ENCODE assay signal across 24 cellular contexts in the genomic region with DNA sequence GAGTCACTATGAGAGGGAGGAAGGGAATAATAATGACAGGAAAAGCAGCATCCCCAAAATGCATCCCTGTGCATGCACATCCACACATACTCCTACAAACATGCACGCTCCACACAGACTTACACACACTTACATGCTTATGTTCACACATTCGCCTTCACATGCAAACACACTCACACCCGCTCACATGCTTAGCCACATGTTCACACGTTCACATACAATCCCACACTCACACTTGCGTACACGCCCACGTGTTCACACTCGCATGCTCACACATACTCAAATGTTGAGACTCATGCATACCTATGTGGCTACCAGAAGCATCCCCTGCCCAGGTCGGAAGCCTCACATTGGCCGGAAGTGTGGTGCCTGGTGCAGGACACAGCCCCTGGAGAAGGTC.
"Had no signal": no experiment of that assay in that cellular context is flagged by ENCODE, and none has a peak within 500 bp of the region (broad histone marks: within the 10 kb centered on the region; RNA-seq: fewer than 3 reads in every experiment).

No MANE protein-coding gene starts in this region.

- H3K27me3 ChIP-seq: colonic mucosa had no signal

- DNase-seq: colonic mucosa; cortex of kidney; effector CD8-positive, alpha-beta T cell; effector memory CD8-positive, alpha-beta T cell; endodermal cell; erythroblast; esophagus squamous epithelium; foreskin fibroblast; foreskin melanocyte; gastrocnemius medialis; glutamatergic neuron; head of caudate nucleus; heart right ventricle; hippocampal formation; left cardiac atrium; left lung; left ventricle myocardium superior; lower lobe of right lung; mesenchymal stem cell; mucosa of descending colon had no signal

- H3K4me1 ChIP-seq: colonic mucosa, esophagus squamous epithelium, gastrocnemius medialis, heart right ventricle, left lung, lower lobe of right lung had no signal

- H3K36me3 ChIP-seq: colonic mucosa, esophagus squamous epithelium, gastrocnemius medialis, heart right ventricle, left lung, lower lobe of right lung had no signal

- FAIRE-seq: endometrium, islet of Langerhans, keratinocyte had no signal

- H3K4me3 ChIP-seq: colonic mucosa, esophagus squamous epithelium, gastrocnemius medialis, heart right ventricle, left lung, lower lobe of right lung, mucosa of descending colon had no signal

- H3K27ac ChIP-seq: colonic mucosa, epithelial cell of prostate, esophagus squamous epithelium, gastrocnemius medialis, heart right ventricle, left lung, lower lobe of right lung had no signal

- H3K9me3 ChIP-seq: colonic mucosa, gastrocnemius medialis had no signal
